2 cellular contexts compared by ENCODE assay signal in genomic region chr15:84760219-84760618, GRCh38.
TF ChIP-seq lines count a peak whose summit lies in the region.

No MANE protein-coding gene starts in this region.

TF ChIP-seq in GM12878, 131 proteins besides CTCF, POLR2A, EP300 and RAD21:
- TF ChIP-seq ZSCAN29 (IDR thresholded peaks at IDR 0.05) (no peak), TCF3 (IDR thresholded peaks at IDR 0.05; ENCODE audit: borderline replicate concordance, insufficient read depth, low read depth, low read length) (no peak), RELA (IDR thresholded peaks at IDR 0.05; ENCODE audit: borderline replicate concordance, partially characterized antibody) (no peak), CBFB (IDR thresholded peaks at IDR 0.05; ENCODE audit: low read depth) (no peak), RAD51 (IDR thresholded peaks at IDR 0.05) (no peak), REST (IDR thresholded peaks at IDR 0.05; ENCODE audit: low read depth, low read length) (no peak), CREM (IDR thresholded peaks at IDR 0.05; ENCODE audit: low read depth) (no peak), ZNF207 (IDR thresholded peaks at IDR 0.05; ENCODE audit: borderline replicate concordance) (no peak), RELB (IDR thresholded peaks at IDR 0.05; ENCODE audit: low read depth) (no peak), RB1 (IDR thresholded peaks at IDR 0.05; ENCODE audit: borderline replicate concordance) (no peak), CBX3 (IDR thresholded peaks at IDR 0.05; ENCODE audit: borderline replicate concordance, low read depth) (no peak), POLR2AphosphoS5 (IDR thresholded peaks at IDR 0.05; ENCODE audit: low read length) (no peak), NFIC (IDR thresholded peaks at IDR 0.05; ENCODE audit: low read depth, low read length) (no peak), BMI1 (IDR thresholded peaks at IDR 0.05; ENCODE audit: borderline replicate concordance) (no peak)

TF ChIP-seq in HEK293T, 16 proteins besides CTCF, POLR2A, EP300 and RAD21:
- no peak for TF ChIP-seq PKNOX1 (IDR thresholded peaks at IDR 0.05)
- TF ChIP-seq ZNF384 (IDR thresholded peaks at IDR 0.05) = no peak
- no peak for TF ChIP-seq LEF1 (IDR thresholded peaks at IDR 0.05; ENCODE audit: borderline replicate concordance)
- TF ChIP-seq L3MBTL2 (conservative IDR thresholded peaks at IDR 0.05) = no peak
- no peak for TF ChIP-seq CTBP1 (IDR thresholded peaks at IDR 0.05; ENCODE audit: borderline replicate concordance)
- TF ChIP-seq ARNT (IDR thresholded peaks at IDR 0.05) = no peak
- TF ChIP-seq TARDBP (IDR thresholded peaks at IDR 0.05) = no peak
- no peak for TF ChIP-seq SP1 (IDR thresholded peaks at IDR 0.05)
- TF ChIP-seq HDGF (IDR thresholded peaks at IDR 0.05; ENCODE audit: borderline replicate concordance) = no peak
- no peak for TF ChIP-seq FOXM1 (IDR thresholded peaks at IDR 0.05; ENCODE audit: borderline replicate concordance)
- no peak for TF ChIP-seq BHLHE40 (IDR thresholded peaks at IDR 0.05; ENCODE audit: borderline replicate concordance)
- no peak for TF ChIP-seq NFRKB (IDR thresholded peaks at IDR 0.05)
- TF ChIP-seq FOXA1 (IDR thresholded peaks at IDR 0.05) = no peak
- TF ChIP-seq ELF4 (IDR thresholded peaks at IDR 0.05) = no peak
- TF ChIP-seq FOXK2 (IDR thresholded peaks at IDR 0.05) = no peak
- TF ChIP-seq SUZ12 (IDR thresholded peaks at IDR 0.05) = no peak
